Comparison of ENCODE assay signal across 1 cellular context in the genomic region with DNA sequence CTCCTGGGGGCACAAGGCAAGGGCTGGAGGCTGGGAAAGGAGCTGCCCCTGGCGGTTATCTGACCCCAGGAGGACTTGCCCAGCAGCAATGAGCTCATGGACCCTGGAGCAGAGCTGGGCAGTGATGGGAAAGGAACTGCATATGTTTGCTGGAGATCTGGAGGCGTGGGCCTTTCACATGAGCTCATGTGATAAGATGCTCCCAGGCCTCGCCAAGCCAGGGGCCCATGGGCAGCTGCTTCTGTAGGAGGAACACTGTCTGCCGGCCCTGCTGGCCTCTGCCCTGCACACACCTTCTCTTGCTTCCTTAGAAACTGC.
TF ChIP-seq lines count a peak whose summit lies in the region.

No MANE protein-coding gene starts in this region.

TF ChIP-seq in IMR-90, 13 proteins besides CTCF, POLR2A, EP300 and RAD21 (continued from another document):
- no peak for TF ChIP-seq CHD1 (IDR thresholded peaks at IDR 0.05; ENCODE audit: low read depth, low read length)
- TF ChIP-seq BHLHE40 (IDR thresholded peaks at IDR 0.05; ENCODE audit: low read depth, low read length): no peak
- no peak for TF ChIP-seq FOS (IDR thresholded peaks at IDR 0.05; ENCODE audit: low read depth, low read length)
- TF ChIP-seq MXI1 (IDR thresholded peaks at IDR 0.05; ENCODE audit: borderline replicate concordance, low read depth, low read length): no peak
- TF ChIP-seq RFX5 (IDR thresholded peaks at IDR 0.05; ENCODE audit: low read depth, low read length): no peak
- TF ChIP-seq USF2 (IDR thresholded peaks at IDR 0.05; ENCODE audit: low read depth, low read length): no peak
- no peak for TF ChIP-seq RCOR1 (IDR thresholded peaks at IDR 0.05; ENCODE audit: insufficient replicate concordance, low read length)
- no peak for TF ChIP-seq SMC3 (IDR thresholded peaks at IDR 0.05; ENCODE audit: low read depth, low read length)
